31 cellular contexts compared by ENCODE assay signal in genomic region chr14:96624661-96625435, GRCh38.
DNase-seq lines count a peak whose midpoint lies in the region; ATAC-seq, FAIRE-seq and TF ChIP-seq lines count a peak whose summit lies in the region.
"Had no signal": no experiment of that assay in that cellular context is flagged by ENCODE, and none has a peak within 500 bp of the region (broad histone marks: within the 10 kb centered on the region; RNA-seq: fewer than 3 reads in every experiment).

No MANE protein-coding gene starts in this region.

- DNase-seq in activated T-cell treated with anti-CD3 and anti-CD28 coated beads, Interleukin-2, amount 50 U/mL, for 24 hours, result peak; percentile 21
- no peak for DNase-seq in activated T-cell treated with anti-CD3 and anti-CD28 coated beads, Interleukin-2, amount 50 U/mL, for 4 hours
- DNase-seq in NCI-H446 (lab: John Stamatoyannopoulos, UW) (peak; percentile 49 to 89), foreskin keratinocyte (no peak), posterior vena cava (ENCODE audit: low spot score) (peak; percentile 64), D721Med (ENCODE audit: insufficient read length, low spot score) (no peak)
- DNase-seq: 8988T; activated CD4-positive, alpha-beta T cell treated with anti-CD3 and anti-CD28 coated beads, Interleukin-2, amount 50 U/mL, for 1 hour; activated CD8-positive, alpha-beta memory T cell treated with anti-CD3 and anti-CD28 coated beads, Interleukin-2, amount 50 U/mL, for 4 hours; AML-193; body of pancreas; colonic mucosa; DMS79 treated with DMSO at 0.1 percent for 48 hours; effector memory CD8-positive, alpha-beta T cell; esophagus squamous epithelium; kidney glomerular epithelial cell; mesenchymal stem cell; MG63; naive thymus-derived CD4-positive, alpha-beta T cell; NCI-H1417; NCI-H69; OCI-M1; pancreas; sigmoid colon had no signal

- no peak for TF ChIP-seq CTCF in foreskin keratinocyte (conservative IDR thresholded peaks at IDR 0.05)
- no peak for TF ChIP-seq CTCF in D721Med (IDR thresholded peaks at IDR 0.05; ENCODE audit: insufficient read depth, missing control alignments)

- no peak overlapping the region for H3K27ac Mint-ChIP-seq in activated T-cell treated with anti-CD3 and anti-CD28 coated beads, Interleukin-2, amount 50 U/mL, for 24 hours
- H3K27ac Mint-ChIP-seq: effector memory CD8-positive, alpha-beta T cell; IgD-negative memory B cell; naive thymus-derived CD4-positive, alpha-beta T cell; T-helper 1 cell treated with Interleukin-12 subunit alpha and Interleukin-12 subunit beta and Interleukin-4 antibody, amounts not matched to agents 30 μg/mL and 1 μg/mL, for 36 hours had no signal

- no peaks in the 10 kb centered on the region for H3K4me1 Mint-ChIP-seq in activated T-cell treated with anti-CD3 and anti-CD28 coated beads, Interleukin-2, amount 50 U/mL, for 24 hours (ENCODE audit: low read depth)
- no peaks in the 10 kb centered on the region for H3K4me1 Mint-ChIP-seq in activated T-cell treated with anti-CD3 and anti-CD28 coated beads, Interleukin-2, amount 50 U/mL, for 4 hours (ENCODE audit: low read depth)
- H3K4me1 Mint-ChIP-seq: naive thymus-derived CD4-positive, alpha-beta T cell had no signal

- intact Hi-C loops in posterior vena cava (cut with DNase I), result no loop called here

- H3K4me3 Mint-ChIP-seq in activated T-cell treated with anti-CD3 and anti-CD28 coated beads, Interleukin-2, amount 50 U/mL, for 24 hours, result no peak overlapping the region
- no peak overlapping the region for H3K4me3 Mint-ChIP-seq in activated T-cell treated with anti-CD3 and anti-CD28 coated beads, Interleukin-2, amount 50 U/mL, for 4 hours
- H3K4me3 Mint-ChIP-seq: effector memory CD8-positive, alpha-beta T cell; IgD-negative memory B cell; naive thymus-derived CD4-positive, alpha-beta T cell; T-helper 1 cell treated with Interleukin-12 subunit alpha and Interleukin-12 subunit beta and Interleukin-4 antibody, amounts not matched to agents 30 μg/mL and 1 μg/mL, for 36 hours had no signal

- no peaks in the 10 kb centered on the region for H3K9me3 Mint-ChIP-seq in activated T-cell treated with anti-CD3 and anti-CD28 coated beads, Interleukin-2, amount 50 U/mL, for 24 hours
- no peaks in the 10 kb centered on the region for H3K9me3 Mint-ChIP-seq in activated T-cell treated with anti-CD3 and anti-CD28 coated beads, Interleukin-2, amount 50 U/mL, for 4 hours
- H3K9me3 Mint-ChIP-seq: effector memory CD8-positive, alpha-beta T cell; IgD-negative memory B cell; naive thymus-derived CD4-positive, alpha-beta T cell; T-helper 1 cell treated with Interleukin-12 subunit alpha and Interleukin-12 subunit beta and Interleukin-4 antibody, amounts not matched to agents 30 μg/mL and 1 μg/mL, for 36 hours had no signal

- H3K36me3 Mint-ChIP-seq in activated T-cell treated with anti-CD3 and anti-CD28 coated beads, Interleukin-2, amount 50 U/mL, for 24 hours (ENCODE audit: low read depth), result no peaks in the 10 kb centered on the region
- H3K36me3 Mint-ChIP-seq in activated T-cell treated with anti-CD3 and anti-CD28 coated beads, Interleukin-2, amount 50 U/mL, for 4 hours (ENCODE audit: insufficient read depth), result no peaks in the 10 kb centered on the region
- H3K36me3 Mint-ChIP-seq: IgD-negative memory B cell; naive thymus-derived CD4-positive, alpha-beta T cell had no signal

- FAIRE-seq in D721Med (lab: Jason Lieb, UNC), result no peak
- FAIRE-seq: GM12892, pancreas had no signal

- no peaks in the 10 kb centered on the region for H3K4me1 ChIP-seq in foreskin keratinocyte
- H3K4me1 ChIP-seq: body of pancreas, colonic mucosa, pancreas, sigmoid colon, SJSA1, upper lobe of left lung had no signal

- H3K27me3 ChIP-seq in foreskin keratinocyte, result peaks cover 16% of the 10 kb centered on the region
- H3K27me3 ChIP-seq: body of pancreas, colonic mucosa, MG63, upper lobe of left lung had no signal

- H3K27me3 Mint-ChIP-seq in activated T-cell treated with anti-CD3 and anti-CD28 coated beads, Interleukin-2, amount 50 U/mL, for 24 hours, result peaks cover 13% of the 10 kb centered on the region
- H3K27me3 Mint-ChIP-seq in activated T-cell treated with anti-CD3 and anti-CD28 coated beads, Interleukin-2, amount 50 U/mL, for 4 hours (ENCODE audit: low read depth), result peaks cover 8% of the 10 kb centered on the region

- ATAC-seq in activated T-cell treated with anti-CD3 and anti-CD28 coated beads, Interleukin-2, amount 50 U/mL, for 4 hours, result no peak
- ATAC-seq in foreskin keratinocyte (peak; percentile 18), HG03196 (IDR thresholded peaks at IDR 0.05; ENCODE audit: unreplicated experiment) (no peak), GM18519 (IDR thresholded peaks at IDR 0.05; ENCODE audit: low FRiP score, unreplicated experiment) (no peak)
- ATAC-seq: body of pancreas; effector memory CD8-positive, alpha-beta T cell; naive thymus-derived CD4-positive, alpha-beta T cell; pancreas had no signal

- H3K27ac ChIP-seq in foreskin keratinocyte, result no peak overlapping the region
- H3K27ac ChIP-seq: body of pancreas, colonic mucosa, esophagus squamous epithelium, pancreas, sigmoid colon, SJSA1, upper lobe of left lung had no signal

Comparison
In these comparisons a context has a peak if more than half of its experiments do, and no peak if none do; other contexts are left out.
1. DNase-seq: peak in activated T-cell treated with anti-CD3 and anti-CD28 coated beads, Interleukin-2, amount 50 U/mL, for 24 hours (single experiment), NCI-H446 (2 of 2) and posterior vena cava (single experiment); none in activated T-cell treated with anti-CD3 and anti-CD28 coated beads, Interleukin-2, amount 50 U/mL, for 4 hours (single experiment), foreskin keratinocyte (0 of 2) and D721Med (single experiment).